ENCODE assay signal across 1 cellular context in the genomic region with DNA sequence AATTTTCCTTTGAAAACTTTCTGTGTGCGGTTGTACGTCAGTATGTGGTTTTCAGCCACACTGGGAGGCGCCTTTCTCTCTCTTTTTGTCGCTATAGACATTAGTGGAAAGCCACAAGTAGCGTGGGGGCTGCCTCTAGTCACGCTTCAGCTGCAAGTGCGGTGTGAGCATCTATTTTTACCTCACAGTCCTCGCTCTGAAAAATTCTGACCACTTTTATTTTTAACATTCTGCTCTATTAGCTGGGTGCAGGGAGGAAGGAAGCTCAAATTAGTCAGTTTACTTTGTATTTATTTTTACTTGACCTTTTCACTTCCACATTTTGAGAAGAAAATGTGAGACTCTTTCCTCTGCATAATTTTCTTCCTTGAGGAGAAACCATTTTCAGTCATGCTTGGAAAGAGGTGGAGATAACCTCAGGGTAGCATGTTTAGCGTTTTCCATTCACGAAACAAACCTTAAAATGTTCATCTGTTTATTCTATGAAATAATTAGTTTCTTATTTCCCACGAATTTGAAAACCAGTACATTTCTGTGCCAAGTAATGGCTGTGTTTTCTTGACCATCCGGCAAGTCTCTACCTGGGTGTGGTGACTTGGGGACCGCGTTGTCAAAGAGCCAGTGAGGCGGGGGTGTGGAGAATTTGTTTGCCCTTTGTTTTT.
TF ChIP-seq lines count a peak whose summit lies in the region.

No MANE protein-coding gene starts in this region.

TF ChIP-seq in GM12878, 131 proteins besides CTCF, POLR2A, EP300 and RAD21 (continued from another document and continues in another):
- TF ChIP-seq CEBPB (IDR thresholded peaks at IDR 0.05; ENCODE audit: borderline replicate concordance in 1 of 2, low read depth in 2 of 2, low read length in 2 of 2) (peak in 1 of 2 experiments; percentile 99; a peak in 2 of 4 replicates), TARDBP (IDR thresholded peaks at IDR 0.05; ENCODE audit: borderline replicate concordance) (no peak), HCFC1 (IDR thresholded peaks at IDR 0.05; ENCODE audit: low read length) (no peak), WRNIP1 (IDR thresholded peaks at IDR 0.05; ENCODE audit: borderline replicate concordance, low read depth, low read length) (no peak), IRF4 (IDR thresholded peaks at IDR 0.05; ENCODE audit: low read depth, low read length) (0 out of 2 replicates have a peak, but pooled peaks have one; percentile 69), TCF3 (IDR thresholded peaks at IDR 0.05; ENCODE audit: borderline replicate concordance, insufficient read depth, low read depth, low read length) (peak; percentile 80; the same call in 1 of the 2 replicates), BRCA1 (IDR thresholded peaks at IDR 0.05; ENCODE audit: low read depth, low read length) (no peak), JUND (IDR thresholded peaks at IDR 0.05; ENCODE audit: low read depth, low read length) (peak; percentile 18; the same call in 1 of the 2 replicates), SRF (IDR thresholded peaks at IDR 0.05; ENCODE audit: low read depth in 2 of 2, low read length in 2 of 2) (peak in 1 of 2 experiments; percentile 68; a peak in 1 of 4 replicates), KLF5 (IDR thresholded peaks at IDR 0.05; ENCODE audit: partially characterized antibody) (peak; percentile 70), RFX5 (IDR thresholded peaks at IDR 0.05; ENCODE audit: low read depth, low read length) (no peak), ZNF274 (IDR thresholded peaks at IDR 0.05; ENCODE audit: insufficient read depth, insufficient read length) (no peak), MEF2B (IDR thresholded peaks at IDR 0.05; ENCODE audit: partially characterized antibody, poor library complexity, severe bottlenecking) (peak; percentile 99), SMAD1 (IDR thresholded peaks at IDR 0.05; ENCODE audit: low read depth, partially characterized antibody) (no peak), TAF1 (IDR thresholded peaks at IDR 0.05; ENCODE audit: borderline replicate concordance, low read depth, low read length) (no peak), NFXL1 (IDR thresholded peaks at IDR 0.05; ENCODE audit: borderline replicate concordance) (no peak), PAX5 (IDR thresholded peaks at IDR 0.05; ENCODE audit: borderline replicate concordance, low read depth, low read length) (peak; percentile 99), RCOR1 (conservative IDR thresholded peaks at IDR 0.05; ENCODE audit: low read depth, low read length) (no peak), SREBF2 (IDR thresholded peaks at IDR 0.05; ENCODE audit: low read length) (no peak), NRF1 (conservative IDR thresholded peaks at IDR 0.05; ENCODE audit: low read depth, low read length) (no peak), PAX8 (IDR thresholded peaks at IDR 0.05) (peak; percentile 71; the same call in 1 of the 2 replicates), SMC3 (IDR thresholded peaks at IDR 0.05; ENCODE audit: borderline replicate concordance, low read length) (no peak), ZNF24 (IDR thresholded peaks at IDR 0.05) (0 out of 2 replicates have a peak, but pooled peaks have one; percentile 59), RUNX3 (IDR thresholded peaks at IDR 0.05; ENCODE audit: low read length) (peak; percentile 100), RBBP5 (conservative IDR thresholded peaks at IDR 0.05) (no peak), LARP7 (IDR thresholded peaks at IDR 0.05) (no peak), MTA3 (IDR thresholded peaks at IDR 0.05; ENCODE audit: borderline replicate concordance, low read length) (peak; percentile 98), HDAC2 (IDR thresholded peaks at IDR 0.05) (no peak), NFYA (IDR thresholded peaks at IDR 0.05; ENCODE audit: borderline replicate concordance, low read depth, low read length) (no peak), CHD2 (IDR thresholded peaks at IDR 0.05; ENCODE audit: borderline replicate concordance, low read depth, low read length) (peak; percentile 65; the same call in 1 of the 2 replicates)
- TF ChIP-seq, protein P1, sequence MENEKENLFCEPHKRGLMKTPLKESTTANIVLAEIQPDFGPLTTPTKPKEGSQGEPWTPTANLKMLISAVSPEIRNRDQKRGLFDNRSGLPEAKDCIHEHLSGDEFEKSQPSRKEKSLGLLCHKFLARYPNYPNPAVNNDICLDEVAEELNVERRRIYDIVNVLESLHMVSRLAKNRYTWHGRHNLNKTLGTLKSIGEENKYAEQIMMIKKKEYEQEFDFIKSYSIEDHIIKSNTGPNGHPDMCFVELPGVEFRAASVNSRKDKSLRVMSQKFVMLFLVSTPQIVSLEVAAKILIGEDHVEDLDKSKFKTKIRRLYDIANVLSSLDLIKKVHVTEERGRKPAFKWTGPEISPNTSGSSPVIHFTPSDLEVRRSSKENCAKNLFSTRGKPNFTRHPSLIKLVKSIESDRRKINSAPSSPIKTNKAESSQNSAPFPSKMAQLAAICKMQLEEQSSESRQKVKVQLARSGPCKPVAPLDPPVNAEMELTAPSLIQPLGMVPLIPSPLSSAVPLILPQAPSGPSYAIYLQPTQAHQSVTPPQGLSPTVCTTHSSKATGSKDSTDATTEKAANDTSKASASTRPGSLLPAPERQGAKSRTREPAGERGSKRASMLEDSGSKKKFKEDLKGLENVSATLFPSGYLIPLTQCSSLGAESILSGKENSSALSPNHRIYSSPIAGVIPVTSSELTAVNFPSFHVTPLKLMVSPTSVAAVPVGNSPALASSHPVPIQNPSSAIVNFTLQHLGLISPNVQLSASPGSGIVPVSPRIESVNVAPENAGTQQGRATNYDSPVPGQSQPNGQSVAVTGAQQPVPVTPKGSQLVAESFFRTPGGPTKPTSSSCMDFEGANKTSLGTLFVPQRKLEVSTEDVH (IDR thresholded peaks at IDR 0.05; ENCODE audit: low read depth, partially characterized antibody) = peak; percentile 78
- TF ChIP-seq, protein P2, sequence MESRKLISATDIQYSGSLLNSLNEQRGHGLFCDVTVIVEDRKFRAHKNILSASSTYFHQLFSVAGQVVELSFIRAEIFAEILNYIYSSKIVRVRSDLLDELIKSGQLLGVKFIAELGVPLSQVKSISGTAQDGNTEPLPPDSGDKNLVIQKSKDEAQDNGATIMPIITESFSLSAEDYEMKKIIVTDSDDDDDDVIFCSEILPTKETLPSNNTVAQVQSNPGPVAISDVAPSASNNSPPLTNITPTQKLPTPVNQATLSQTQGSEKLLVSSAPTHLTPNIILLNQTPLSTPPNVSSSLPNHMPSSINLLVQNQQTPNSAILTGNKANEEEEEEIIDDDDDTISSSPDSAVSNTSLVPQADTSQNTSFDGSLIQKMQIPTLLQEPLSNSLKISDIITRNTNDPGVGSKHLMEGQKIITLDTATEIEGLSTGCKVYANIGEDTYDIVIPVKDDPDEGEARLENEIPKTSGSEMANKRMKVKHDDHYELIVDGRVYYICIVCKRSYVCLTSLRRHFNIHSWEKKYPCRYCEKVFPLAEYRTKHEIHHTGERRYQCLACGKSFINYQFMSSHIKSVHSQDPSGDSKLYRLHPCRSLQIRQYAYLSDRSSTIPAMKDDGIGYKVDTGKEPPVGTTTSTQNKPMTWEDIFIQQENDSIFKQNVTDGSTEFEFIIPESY (IDR thresholded peaks at IDR 0.05) = no peak
- TF ChIP-seq, protein P3, sequence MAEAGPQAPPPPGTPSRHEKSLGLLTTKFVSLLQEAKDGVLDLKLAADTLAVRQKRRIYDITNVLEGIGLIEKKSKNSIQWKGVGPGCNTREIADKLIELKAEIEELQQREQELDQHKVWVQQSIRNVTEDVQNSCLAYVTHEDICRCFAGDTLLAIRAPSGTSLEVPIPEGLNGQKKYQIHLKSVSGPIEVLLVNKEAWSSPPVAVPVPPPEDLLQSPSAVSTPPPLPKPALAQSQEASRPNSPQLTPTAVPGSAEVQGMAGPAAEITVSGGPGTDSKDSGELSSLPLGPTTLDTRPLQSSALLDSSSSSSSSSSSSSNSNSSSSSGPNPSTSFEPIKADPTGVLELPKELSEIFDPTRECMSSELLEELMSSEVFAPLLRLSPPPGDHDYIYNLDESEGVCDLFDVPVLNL (IDR thresholded peaks at IDR 0.05; ENCODE audit: low read depth, low read length) = no peak
- TF ChIP-seq, protein P4, sequence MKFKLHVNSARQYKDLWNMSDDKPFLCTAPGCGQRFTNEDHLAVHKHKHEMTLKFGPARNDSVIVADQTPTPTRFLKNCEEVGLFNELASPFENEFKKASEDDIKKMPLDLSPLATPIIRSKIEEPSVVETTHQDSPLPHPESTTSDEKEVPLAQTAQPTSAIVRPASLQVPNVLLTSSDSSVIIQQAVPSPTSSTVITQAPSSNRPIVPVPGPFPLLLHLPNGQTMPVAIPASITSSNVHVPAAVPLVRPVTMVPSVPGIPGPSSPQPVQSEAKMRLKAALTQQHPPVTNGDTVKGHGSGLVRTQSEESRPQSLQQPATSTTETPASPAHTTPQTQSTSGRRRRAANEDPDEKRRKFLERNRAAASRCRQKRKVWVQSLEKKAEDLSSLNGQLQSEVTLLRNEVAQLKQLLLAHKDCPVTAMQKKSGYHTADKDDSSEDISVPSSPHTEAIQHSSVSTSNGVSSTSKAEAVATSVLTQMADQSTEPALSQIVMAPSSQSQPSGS (IDR thresholded peaks at IDR 0.05; ENCODE audit: low read length) = peak; percentile 97
- TF ChIP-seq, protein P5, sequence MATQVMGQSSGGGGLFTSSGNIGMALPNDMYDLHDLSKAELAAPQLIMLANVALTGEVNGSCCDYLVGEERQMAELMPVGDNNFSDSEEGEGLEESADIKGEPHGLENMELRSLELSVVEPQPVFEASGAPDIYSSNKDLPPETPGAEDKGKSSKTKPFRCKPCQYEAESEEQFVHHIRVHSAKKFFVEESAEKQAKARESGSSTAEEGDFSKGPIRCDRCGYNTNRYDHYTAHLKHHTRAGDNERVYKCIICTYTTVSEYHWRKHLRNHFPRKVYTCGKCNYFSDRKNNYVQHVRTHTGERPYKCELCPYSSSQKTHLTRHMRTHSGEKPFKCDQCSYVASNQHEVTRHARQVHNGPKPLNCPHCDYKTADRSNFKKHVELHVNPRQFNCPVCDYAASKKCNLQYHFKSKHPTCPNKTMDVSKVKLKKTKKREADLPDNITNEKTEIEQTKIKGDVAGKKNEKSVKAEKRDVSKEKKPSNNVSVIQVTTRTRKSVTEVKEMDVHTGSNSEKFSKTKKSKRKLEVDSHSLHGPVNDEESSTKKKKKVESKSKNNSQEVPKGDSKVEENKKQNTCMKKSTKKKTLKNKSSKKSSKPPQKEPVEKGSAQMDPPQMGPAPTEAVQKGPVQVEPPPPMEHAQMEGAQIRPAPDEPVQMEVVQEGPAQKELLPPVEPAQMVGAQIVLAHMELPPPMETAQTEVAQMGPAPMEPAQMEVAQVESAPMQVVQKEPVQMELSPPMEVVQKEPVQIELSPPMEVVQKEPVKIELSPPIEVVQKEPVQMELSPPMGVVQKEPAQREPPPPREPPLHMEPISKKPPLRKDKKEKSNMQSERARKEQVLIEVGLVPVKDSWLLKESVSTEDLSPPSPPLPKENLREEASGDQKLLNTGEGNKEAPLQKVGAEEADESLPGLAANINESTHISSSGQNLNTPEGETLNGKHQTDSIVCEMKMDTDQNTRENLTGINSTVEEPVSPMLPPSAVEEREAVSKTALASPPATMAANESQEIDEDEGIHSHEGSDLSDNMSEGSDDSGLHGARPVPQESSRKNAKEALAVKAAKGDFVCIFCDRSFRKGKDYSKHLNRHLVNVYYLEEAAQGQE (IDR thresholded peaks at IDR 0.05; ENCODE audit: low read depth, low read length) = 0 out of 2 replicates have a peak, but pooled peaks have one; percentile 28
- TF ChIP-seq, protein P6, sequence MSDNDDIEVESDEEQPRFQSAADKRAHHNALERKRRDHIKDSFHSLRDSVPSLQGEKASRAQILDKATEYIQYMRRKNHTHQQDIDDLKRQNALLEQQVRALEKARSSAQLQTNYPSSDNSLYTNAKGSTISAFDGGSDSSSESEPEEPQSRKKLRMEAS (IDR thresholded peaks at IDR 0.05; ENCODE audit: low read depth, low read length) = no peak
- TF ChIP-seq, protein P7, sequence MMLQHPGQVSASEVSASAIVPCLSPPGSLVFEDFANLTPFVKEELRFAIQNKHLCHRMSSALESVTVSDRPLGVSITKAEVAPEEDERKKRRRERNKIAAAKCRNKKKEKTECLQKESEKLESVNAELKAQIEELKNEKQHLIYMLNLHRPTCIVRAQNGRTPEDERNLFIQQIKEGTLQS (IDR thresholded peaks at IDR 0.05; ENCODE audit: borderline replicate concordance, extremely low read depth, low read depth, low read length) = no peak
- TF ChIP-seq, protein P8, sequence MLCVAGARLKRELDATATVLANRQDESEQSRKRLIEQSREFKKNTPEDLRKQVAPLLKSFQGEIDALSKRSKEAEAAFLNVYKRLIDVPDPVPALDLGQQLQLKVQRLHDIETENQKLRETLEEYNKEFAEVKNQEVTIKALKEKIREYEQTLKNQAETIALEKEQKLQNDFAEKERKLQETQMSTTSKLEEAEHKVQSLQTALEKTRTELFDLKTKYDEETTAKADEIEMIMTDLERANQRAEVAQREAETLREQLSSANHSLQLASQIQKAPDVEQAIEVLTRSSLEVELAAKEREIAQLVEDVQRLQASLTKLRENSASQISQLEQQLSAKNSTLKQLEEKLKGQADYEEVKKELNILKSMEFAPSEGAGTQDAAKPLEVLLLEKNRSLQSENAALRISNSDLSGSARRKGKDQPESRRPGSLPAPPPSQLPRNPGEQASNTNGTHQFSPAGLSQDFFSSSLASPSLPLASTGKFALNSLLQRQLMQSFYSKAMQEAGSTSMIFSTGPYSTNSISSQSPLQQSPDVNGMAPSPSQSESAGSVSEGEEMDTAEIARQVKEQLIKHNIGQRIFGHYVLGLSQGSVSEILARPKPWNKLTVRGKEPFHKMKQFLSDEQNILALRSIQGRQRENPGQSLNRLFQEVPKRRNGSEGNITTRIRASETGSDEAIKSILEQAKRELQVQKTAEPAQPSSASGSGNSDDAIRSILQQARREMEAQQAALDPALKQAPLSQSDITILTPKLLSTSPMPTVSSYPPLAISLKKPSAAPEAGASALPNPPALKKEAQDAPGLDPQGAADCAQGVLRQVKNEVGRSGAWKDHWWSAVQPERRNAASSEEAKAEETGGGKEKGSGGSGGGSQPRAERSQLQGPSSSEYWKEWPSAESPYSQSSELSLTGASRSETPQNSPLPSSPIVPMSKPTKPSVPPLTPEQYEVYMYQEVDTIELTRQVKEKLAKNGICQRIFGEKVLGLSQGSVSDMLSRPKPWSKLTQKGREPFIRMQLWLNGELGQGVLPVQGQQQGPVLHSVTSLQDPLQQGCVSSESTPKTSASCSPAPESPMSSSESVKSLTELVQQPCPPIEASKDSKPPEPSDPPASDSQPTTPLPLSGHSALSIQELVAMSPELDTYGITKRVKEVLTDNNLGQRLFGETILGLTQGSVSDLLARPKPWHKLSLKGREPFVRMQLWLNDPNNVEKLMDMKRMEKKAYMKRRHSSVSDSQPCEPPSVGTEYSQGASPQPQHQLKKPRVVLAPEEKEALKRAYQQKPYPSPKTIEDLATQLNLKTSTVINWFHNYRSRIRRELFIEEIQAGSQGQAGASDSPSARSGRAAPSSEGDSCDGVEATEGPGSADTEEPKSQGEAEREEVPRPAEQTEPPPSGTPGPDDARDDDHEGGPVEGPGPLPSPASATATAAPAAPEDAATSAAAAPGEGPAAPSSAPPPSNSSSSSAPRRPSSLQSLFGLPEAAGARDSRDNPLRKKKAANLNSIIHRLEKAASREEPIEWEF (IDR thresholded peaks at IDR 0.05; ENCODE audit: insufficient replicate concordance, low read depth, low read length) = no peak
- TF ChIP-seq, protein P9, sequence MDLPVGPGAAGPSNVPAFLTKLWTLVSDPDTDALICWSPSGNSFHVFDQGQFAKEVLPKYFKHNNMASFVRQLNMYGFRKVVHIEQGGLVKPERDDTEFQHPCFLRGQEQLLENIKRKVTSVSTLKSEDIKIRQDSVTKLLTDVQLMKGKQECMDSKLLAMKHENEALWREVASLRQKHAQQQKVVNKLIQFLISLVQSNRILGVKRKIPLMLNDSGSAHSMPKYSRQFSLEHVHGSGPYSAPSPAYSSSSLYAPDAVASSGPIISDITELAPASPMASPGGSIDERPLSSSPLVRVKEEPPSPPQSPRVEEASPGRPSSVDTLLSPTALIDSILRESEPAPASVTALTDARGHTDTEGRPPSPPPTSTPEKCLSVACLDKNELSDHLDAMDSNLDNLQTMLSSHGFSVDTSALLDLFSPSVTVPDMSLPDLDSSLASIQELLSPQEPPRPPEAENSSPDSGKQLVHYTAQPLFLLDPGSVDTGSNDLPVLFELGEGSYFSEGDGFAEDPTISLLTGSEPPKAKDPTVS (IDR thresholded peaks at IDR 0.05; ENCODE audit: low read depth, low read length) = no peak
